ENCODE assay signal across 28 cellular contexts in the genomic region with DNA sequence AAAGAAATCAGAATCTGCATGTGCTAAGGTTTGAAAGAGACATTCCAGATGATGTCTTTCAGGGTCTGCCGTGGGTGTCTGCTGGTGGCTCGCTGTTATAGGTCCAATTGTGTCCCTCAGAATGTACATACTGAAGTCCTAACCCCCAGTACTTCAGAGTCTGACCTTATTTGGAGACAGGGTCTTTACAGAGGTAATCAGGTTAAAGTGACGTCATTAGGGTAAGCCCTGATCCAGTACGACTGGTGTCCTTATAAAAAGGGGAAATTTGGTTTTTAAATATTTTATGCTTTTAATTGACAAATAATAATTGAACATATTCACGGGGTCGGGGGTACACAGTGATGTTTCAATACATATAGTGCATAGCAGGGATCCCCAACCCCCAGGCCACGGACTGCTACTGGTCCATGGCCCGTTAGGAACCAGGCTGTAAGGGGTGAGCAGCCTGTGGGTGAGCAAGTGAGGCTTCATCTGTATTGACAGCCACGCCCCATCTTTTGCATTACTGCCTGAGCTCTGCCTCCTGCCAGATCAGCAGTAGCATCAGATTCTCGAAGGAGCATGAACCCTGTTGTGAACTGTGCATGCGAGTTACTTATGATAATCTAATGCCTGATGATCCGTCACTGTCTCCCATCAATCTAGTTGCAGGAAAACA.
"Had no signal": no experiment of that assay in that cellular context is flagged by ENCODE, and none has a peak within 500 bp of the region (broad histone marks: within the 10 kb centered on the region; RNA-seq: fewer than 3 reads in every experiment).

No MANE protein-coding gene starts in this region.

- H3K4me1 Mint-ChIP-seq: activated CD4-positive, alpha-beta T cell treated with anti-CD3 and anti-CD28 coated beads for 36 hours; activated CD8-positive, alpha-beta memory T cell treated with anti-CD3 and anti-CD28 coated beads, Interleukin-2, amount 10 ng/mL, durations not matched to agents 7 days and 5 days had no signal

- H3K36me3 Mint-ChIP-seq: activated CD8-positive, alpha-beta memory T cell treated with anti-CD3 and anti-CD28 coated beads, Interleukin-2, amount 10 ng/mL, durations not matched to agents 7 days and 5 days; activated naive CD4-positive, alpha-beta T cell treated with anti-CD3 and anti-CD28 coated beads, Interleukin-2, amount 50 U/mL, for 72 hours; natural killer cell treated with Interleukin-12 subunit alpha and Interleukin-12 subunit beta and Interleukin-15 and Interleukin-18, amount 100 ng/mL, for 72 hours had no signal

- DNase-seq: activated CD4-positive, alpha-beta T cell treated with anti-CD3 and anti-CD28 coated beads for 36 hours; activated CD4-positive, CD25-positive, alpha-beta regulatory T cell; activated CD8-positive, alpha-beta memory T cell treated with anti-CD3 and anti-CD28 coated beads, Interleukin-2, amount 10 ng/mL, durations not matched to agents 7 days and 5 days; activated CD8-positive, alpha-beta T cell treated with anti-CD3 and anti-CD28 coated beads, Interleukin-2, amount 10 ng/mL, durations not matched to agents 7 days and 5 days; activated naive CD4-positive, alpha-beta T cell; activated T-cell treated with anti-CD3 and anti-CD28 coated beads, Interleukin-2, amount 50 U/mL, for 48 hours; body of pancreas; cerebellar nuclear complex; colonic mucosa; effector CD8-positive, alpha-beta T cell; erythroblast; kidney glomerular epithelial cell; lower lobe of right lung; mesenchymal stem cell; pancreas; stimulated activated CD4-positive, alpha-beta T cell treated with anti-CD3 and anti-CD28 coated beads, Interleukin-15, amount 100 ng/mL, for 24 hours; stimulated activated CD4-positive, alpha-beta T cell treated with anti-CD3 and anti-CD28 coated beads, Interleukin-2, amount 100 ng/mL, for 24 hours; stimulated activated naive CD4-positive, alpha-beta T cell; T-helper 17 cell; tibial artery had no signal

- H3K4me3 ChIP-seq: body of pancreas, cardiac muscle cell, colonic mucosa, heart left ventricle, lower lobe of right lung, pancreas, prostate gland, suprapubic skin, tibial artery had no signal

- H3K36me3 ChIP-seq: cardiac muscle cell, colonic mucosa, heart left ventricle, lower lobe of right lung, pancreas, prostate gland, suprapubic skin, tibial artery had no signal

- H3K27ac ChIP-seq: body of pancreas, cardiac muscle cell, colonic mucosa, lower lobe of right lung, pancreas, prostate gland, suprapubic skin, tibial artery had no signal

- H3K9me3 ChIP-seq: body of pancreas, colonic mucosa, heart left ventricle, lower lobe of right lung, pancreas, prostate gland, suprapubic skin, tibial artery had no signal

- H3K4me1 ChIP-seq: body of pancreas, colonic mucosa, lower lobe of right lung, pancreas, prostate gland, suprapubic skin, tibial artery had no signal

- H3K27ac Mint-ChIP-seq: activated CD4-positive, alpha-beta T cell treated with anti-CD3 and anti-CD28 coated beads for 36 hours; activated CD8-positive, alpha-beta memory T cell treated with anti-CD3 and anti-CD28 coated beads, Interleukin-2, amount 10 ng/mL, durations not matched to agents 7 days and 5 days; activated CD8-positive, alpha-beta T cell treated with anti-CD3 and anti-CD28 coated beads, Interleukin-2, amount 10 ng/mL, durations not matched to agents 7 days and 5 days; activated T-helper 2 cell treated with anti-CD3 and anti-CD28 coated beads, Interferon-gamma antibody, Interleukin-2, Interleukin-4, amounts not matched to agents 10 μg/mL and 5 μg/mL and 100 μg/mL, durations not matched to agents 14 hours and 24 hours and 36 hours; natural killer cell treated with Interleukin-12 subunit alpha and Interleukin-12 subunit beta and Interleukin-15 and Interleukin-18, amount 100 ng/mL, for 72 hours; T-helper 17 cell had no signal

- H3K27me3 ChIP-seq: body of pancreas, cardiac muscle cell, colonic mucosa, pancreas, suprapubic skin had no signal

- FAIRE-seq: pancreas had no signal

- H3K9me3 Mint-ChIP-seq: activated naive CD4-positive, alpha-beta T cell treated with anti-CD3 and anti-CD28 coated beads, Interleukin-2, amount 50 U/mL, for 72 hours; activated T-helper 2 cell treated with anti-CD3 and anti-CD28 coated beads, Interferon-gamma antibody, Interleukin-2, Interleukin-4, amounts not matched to agents 10 μg/mL and 5 μg/mL and 100 μg/mL, durations not matched to agents 14 hours and 24 hours and 36 hours; natural killer cell treated with Interleukin-12 subunit alpha and Interleukin-12 subunit beta and Interleukin-15 and Interleukin-18, amount 100 ng/mL, for 72 hours had no signal

- H3K4me3 Mint-ChIP-seq: activated CD4-positive, alpha-beta T cell treated with anti-CD3 and anti-CD28 coated beads for 36 hours; activated CD8-positive, alpha-beta memory T cell treated with anti-CD3 and anti-CD28 coated beads, Interleukin-2, amount 10 ng/mL, durations not matched to agents 7 days and 5 days; activated CD8-positive, alpha-beta T cell treated with anti-CD3 and anti-CD28 coated beads, Interleukin-2, amount 10 ng/mL, durations not matched to agents 7 days and 5 days; natural killer cell treated with Interleukin-12 subunit alpha and Interleukin-12 subunit beta and Interleukin-15 and Interleukin-18, amount 100 ng/mL, for 72 hours; T-helper 17 cell had no signal

- ATAC-seq: activated CD4-positive, alpha-beta T cell treated with anti-CD3 and anti-CD28 coated beads for 36 hours; activated CD8-positive, alpha-beta memory T cell treated with anti-CD3 and anti-CD28 coated beads, Interleukin-2, amount 10 ng/mL, durations not matched to agents 7 days and 5 days; activated CD8-positive, alpha-beta T cell treated with anti-CD3 and anti-CD28 coated beads, Interleukin-2, amount 10 ng/mL, durations not matched to agents 7 days and 5 days; activated naive CD4-positive, alpha-beta T cell treated with anti-CD3 and anti-CD28 coated beads, Interleukin-2, amount 50 U/mL, for 72 hours; body of pancreas; left lobe of liver; lower lobe of right lung; natural killer cell treated with Interleukin-12 subunit alpha and Interleukin-12 subunit beta and Interleukin-15 and Interleukin-18, amount 100 ng/mL, for 72 hours; pancreas; T-helper 17 cell had no signal
